In the genomic region with DNA sequence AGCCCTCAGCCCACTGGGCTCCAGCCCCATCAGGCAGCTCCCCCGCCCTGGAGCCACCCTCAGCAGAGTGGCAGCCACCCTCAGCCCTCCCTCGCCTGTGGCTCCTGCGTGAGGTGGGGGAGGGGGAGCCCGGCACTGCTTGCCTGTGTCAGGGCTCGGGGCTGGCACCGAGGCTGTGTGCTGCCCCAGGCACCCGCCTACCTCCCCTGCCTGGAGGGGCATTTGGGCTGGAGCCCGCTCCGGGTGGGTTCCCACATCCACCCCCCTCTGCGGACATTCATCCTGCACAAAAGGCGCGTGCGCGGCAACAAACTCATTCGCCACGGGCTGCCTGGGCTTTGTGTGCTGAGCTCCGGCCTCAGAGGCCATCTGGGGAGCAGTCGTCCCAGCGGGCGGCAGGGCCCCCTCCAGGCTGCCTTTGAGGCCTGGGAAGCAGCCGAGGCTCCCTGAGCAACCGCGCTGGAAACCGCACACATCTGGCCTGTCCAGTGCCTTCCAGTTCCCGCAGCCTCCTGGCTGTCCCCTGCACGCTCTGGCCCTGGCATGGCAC, we compare ENCODE assay signal across 1 cellular context.
TF ChIP-seq lines count a peak whose summit lies in the region.

No MANE protein-coding gene starts in this region.

TF ChIP-seq in H1, 55 proteins besides CTCF, POLR2A, EP300 and RAD21:
- no peak for TF ChIP-seq KDM1A (IDR thresholded peaks at IDR 0.05; ENCODE audit: borderline replicate concordance, low read length)
- no peak for TF ChIP-seq TEAD4 (IDR thresholded peaks at IDR 0.05; ENCODE audit: low read depth, low read length)
- TF ChIP-seq ASH2L (IDR thresholded peaks at IDR 0.05; ENCODE audit: low read length): no peak
